Comparison of ENCODE assay signal across 9 cellular contexts in the genomic region with DNA sequence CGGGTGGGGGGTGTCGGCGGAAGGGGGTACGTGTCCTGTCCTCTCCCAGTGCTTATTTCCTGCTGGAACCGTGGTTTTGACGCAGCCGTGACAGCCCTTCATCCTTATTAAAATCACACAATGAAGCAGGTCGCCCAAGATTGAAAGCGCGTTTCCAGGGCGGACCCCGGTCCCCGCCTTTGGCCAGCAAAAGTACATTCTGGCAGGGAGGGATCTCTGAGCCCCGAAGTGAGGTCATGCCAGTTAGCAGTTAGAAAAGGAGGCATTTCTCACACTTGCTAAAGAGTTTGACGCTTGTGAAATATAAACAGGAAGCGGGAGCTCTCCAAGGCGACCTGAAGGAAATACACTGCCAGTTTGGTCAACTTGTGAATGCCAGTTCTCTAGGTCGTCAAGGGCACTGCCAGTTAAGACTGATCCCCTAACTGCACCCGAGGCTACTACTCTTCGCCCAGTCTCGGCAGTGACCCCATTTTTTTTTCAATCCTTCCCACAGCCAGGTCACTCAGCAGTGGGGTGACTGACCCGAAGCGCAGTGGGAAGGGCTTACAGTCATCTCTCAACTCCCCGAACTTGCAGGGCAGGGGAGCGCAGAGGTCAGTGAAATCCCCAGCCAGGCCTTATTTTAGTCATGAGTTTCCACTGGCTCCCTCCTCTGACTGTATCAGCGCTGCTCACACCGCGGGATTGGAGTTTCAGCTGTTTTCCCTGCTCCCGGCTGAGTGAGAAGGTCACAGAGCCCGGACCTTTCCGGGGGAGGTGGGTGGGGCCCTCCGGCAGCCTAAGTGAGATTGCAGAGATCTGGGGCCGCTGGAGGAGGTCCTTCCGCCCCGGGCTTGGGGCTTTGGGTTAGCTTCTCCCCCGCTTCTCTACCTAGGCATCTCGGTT. TPM values are rescaled to one million over a fixed set of nuclear protein-coding genes. Genes with fewer than 3 reads are reported as not detected.
A peak's percentile ranks its signal among the peaks of the same experiment; 100 is the strongest.
DNase-seq lines count a peak whose midpoint lies in the region; ATAC-seq and TF ChIP-seq lines count a peak whose summit lies in the region.
"Had no signal": no experiment of that assay in that cellular context is flagged by ENCODE, and none has a peak within 500 bp of the region (broad histone marks: within the 10 kb centered on the region; RNA-seq: fewer than 3 reads in every experiment).

No MANE protein-coding gene starts in this region.

- peak overlapping the region; percentile 84 for H3K4me2 ChIP-seq in OCI-LY7 (ENCODE audit: low read length)

- H3K9me3 Mint-ChIP-seq in activated T-helper 2 cell treated with anti-CD3 and anti-CD28 coated beads, Interferon-gamma antibody, Interleukin-2, Interleukin-4, amounts not matched to agents 10 μg/mL and 5 μg/mL and 100 μg/mL, durations not matched to agents 14 hours and 24 hours and 36 hours: peaks cover 13% of the 10 kb centered on the region
- H3K9me3 Mint-ChIP-seq in natural killer cell treated with Interleukin-12 subunit alpha and Interleukin-12 subunit beta and Interleukin-15 and Interleukin-18, amount 100 ng/mL, for 72 hours: no peaks in the 10 kb centered on the region

- no peaks in the 10 kb centered on the region for H4K20me1 ChIP-seq in OCI-LY7 (ENCODE audit: insufficient read depth, low read length)

- peak; percentile 30 for ATAC-seq in HG02943 (IDR thresholded peaks at IDR 0.05; ENCODE audit: low read depth, unreplicated experiment)
- peak; percentile 43 to 67 for ATAC-seq in natural killer cell treated with Interleukin-12 subunit alpha and Interleukin-12 subunit beta and Interleukin-15 and Interleukin-18, amount 100 ng/mL, for 72 hours

- peak overlapping the region; percentile 65 for H3K4me3 ChIP-seq in OCI-LY7 (ENCODE audit: low read depth, low read length, poor library complexity, severe bottlenecking)

- H3K27ac Mint-ChIP-seq in activated T-helper 2 cell treated with anti-CD3 and anti-CD28 coated beads, Interferon-gamma antibody, Interleukin-2, Interleukin-4, amounts not matched to agents 10 μg/mL and 5 μg/mL and 100 μg/mL, durations not matched to agents 14 hours and 24 hours and 36 hours: peak overlapping the region; percentile 100
- H3K27ac Mint-ChIP-seq in natural killer cell treated with Interleukin-12 subunit alpha and Interleukin-12 subunit beta and Interleukin-15 and Interleukin-18, amount 100 ng/mL, for 72 hours: peak overlapping the region; percentile 91 to 100

- H3K4me1 ChIP-seq in OCI-LY7 (ENCODE audit: insufficient read depth, low read length, poor library complexity, severe bottlenecking): peaks cover 26% of the 10 kb centered on the region

- H3K9me3 ChIP-seq in OCI-LY7 (ENCODE audit: low read length): no peaks in the 10 kb centered on the region

- peak; percentile 70 for DNase-seq in DMS 273 (lab: John Stamatoyannopoulos, UW; ENCODE audit: unreplicated experiment)
- no peak for DNase-seq in DMS 273 treated with DMSO at 0.1 percent for 48 hours (lab: John Stamatoyannopoulos, UW)
- no peak for DNase-seq in OCI-LY7 (ENCODE audit: low spot score)
- peak; percentile 66 for DNase-seq in activated T-helper 2 cell treated with anti-CD3 and anti-CD28 coated beads, Interferon-gamma antibody, Interleukin-2, Interleukin-4, amounts not matched to agents 10 μg/mL and 5 μg/mL and 100 μg/mL, durations not matched to agents 14 hours and 24 hours and 36 hours (ENCODE audit: low spot score)
- peak; percentile 80 for DNase-seq in fibroblast of peridontal ligament (ENCODE audit: extremely low read depth)
- peak; percentile 96 for DNase-seq in natural killer cell treated with Interleukin-12 subunit alpha and Interleukin-12 subunit beta and Interleukin-15 and Interleukin-18, amount 100 ng/mL, for 72 hours (ENCODE audit: low spot score)
- DNase-seq in substantia nigra (lab: John Stamatoyannopoulos, UW): peak in 26 of 49 donors; percentile 14 to 75 (median 44)

- no peak for TF ChIP-seq CTCF in OCI-LY7 (conservative IDR thresholded peaks at IDR 0.05; ENCODE audit: low read length)

- H3K27ac ChIP-seq in OCI-LY7 (ENCODE audit: low read depth, low read length, poor library complexity, severe bottlenecking): no peak overlapping the region
- peak overlapping the region; percentile 80 for H3K27ac ChIP-seq in substantia nigra (ENCODE audit: low read depth, low read length, poor library complexity, severe bottlenecking)
- H3K27ac ChIP-seq: 22Rv1 had no signal

- CTCF ChIA-PET in OCI-LY7 (lab: Charles Lee; ENCODE audit: unreplicated experiment): no interaction called here

- H2AFZ ChIP-seq in OCI-LY7 (ENCODE audit: low read length): peak overlapping the region; percentile 55; the same call in 1 of the 2 replicates

- peak overlapping the region; percentile 87 for H3K4me3 Mint-ChIP-seq in activated T-helper 2 cell treated with anti-CD3 and anti-CD28 coated beads, Interferon-gamma antibody, Interleukin-2, Interleukin-4, amounts not matched to agents 10 μg/mL and 5 μg/mL and 100 μg/mL, durations not matched to agents 14 hours and 24 hours and 36 hours (ENCODE audit: low read depth)
- H3K4me3 Mint-ChIP-seq in natural killer cell treated with Interleukin-12 subunit alpha and Interleukin-12 subunit beta and Interleukin-15 and Interleukin-18, amount 100 ng/mL, for 72 hours: peak overlapping the region; percentile 96

- BruUV-seq in OCI-LY7 (replicated peaks; lab: Mats Ljungman, UMichigan): no TSS peak

- H3K9me2 ChIP-seq in OCI-LY7 (ENCODE audit: insufficient read depth, low read length): no peaks in the 10 kb centered on the region

- intact Hi-C loops in OCI-LY7 (cut with micrococcal nuclease; ENCODE audit: unreplicated experiment): loop anchor here (5.0 kb wide), 1 partner anchor 265 kb away; no protein-coding TSS in a partner anchor
- intact Hi-C loops in activated T-helper 2 cell treated with anti-CD3 and anti-CD28 coated beads, Interferon-gamma antibody, Interleukin-2, Interleukin-4, amounts not matched to agents 10 μg/mL and 5 μg/mL and 100 μg/mL, durations not matched to agents 14 hours and 24 hours and 36 hours (cut with micrococcal nuclease): loop anchor here (1.0 to 5.0 kb wide), 10 partner anchors 42 to 172 kb away; partner anchors contain the start of gene ARL8B

- H3K4me1 Mint-ChIP-seq in activated T-helper 2 cell treated with anti-CD3 and anti-CD28 coated beads, Interferon-gamma antibody, Interleukin-2, Interleukin-4, amounts not matched to agents 10 μg/mL and 5 μg/mL and 100 μg/mL, durations not matched to agents 14 hours and 24 hours and 36 hours (ENCODE audit: low read depth): peaks cover 37% of the 10 kb centered on the region
- H3K4me1 Mint-ChIP-seq in natural killer cell treated with Interleukin-12 subunit alpha and Interleukin-12 subunit beta and Interleukin-15 and Interleukin-18, amount 100 ng/mL, for 72 hours (ENCODE audit: low read depth in 2 of 2): peaks cover 38 to 56% of the 10 kb centered on the region in 2 donors

- no peaks in the 10 kb centered on the region for H3K36me3 ChIP-seq in OCI-LY7 (ENCODE audit: insufficient read depth, low read length)

- POLR2A ChIA-PET in OCI-LY7 (lab: Charles Lee): interaction anchor here (0.6 kb wide), 1 partner anchor 1917 kb away, joined by 3 read pairs; no protein-coding TSS in a partner anchor

- H3K79me2 ChIP-seq in OCI-LY7 (ENCODE audit: insufficient read depth, low read depth, low read length): no peaks in the 10 kb centered on the region

- peaks cover 54% of the 10 kb centered on the region for H3K36me3 Mint-ChIP-seq in activated T-helper 2 cell treated with anti-CD3 and anti-CD28 coated beads, Interferon-gamma antibody, Interleukin-2, Interleukin-4, amounts not matched to agents 10 μg/mL and 5 μg/mL and 100 μg/mL, durations not matched to agents 14 hours and 24 hours and 36 hours (ENCODE audit: low read depth)
- peaks cover 34% of the 10 kb centered on the region for H3K36me3 Mint-ChIP-seq in natural killer cell treated with Interleukin-12 subunit alpha and Interleukin-12 subunit beta and Interleukin-15 and Interleukin-18, amount 100 ng/mL, for 72 hours

- H3K27me3 Mint-ChIP-seq in activated T-helper 2 cell treated with anti-CD3 and anti-CD28 coated beads, Interferon-gamma antibody, Interleukin-2, Interleukin-4, amounts not matched to agents 10 μg/mL and 5 μg/mL and 100 μg/mL, durations not matched to agents 14 hours and 24 hours and 36 hours (ENCODE audit: low read depth): no peaks in the 10 kb centered on the region
- no peaks in the 10 kb centered on the region for H3K27me3 Mint-ChIP-seq in natural killer cell treated with Interleukin-12 subunit alpha and Interleukin-12 subunit beta and Interleukin-15 and Interleukin-18, amount 100 ng/mL, for 72 hours

RNA-seq across cellular contexts. Expression of gene BHLHE40, which starts 2.0 kb away (rescaled TPM):
- 0.05 and 0.35 TPM in 2 replicates for total RNA-seq in OCI-LY7 (2014; rRNA removed; shearing (Covaris generic))
- total RNA-seq in OCI-LY7 (2022): 0.11 TPM in 1 of 2 replicates, not detected in the other
- 421 and 425 TPM in 2 replicates for total RNA-seq in activated T-helper 2 cell treated with anti-CD3 and anti-CD28 coated beads, Interferon-gamma antibody, Interleukin-2, Interleukin-4, amounts not matched to agents 10 μg/mL and 5 μg/mL and 100 μg/mL, durations not matched to agents 14 hours and 24 hours and 36 hours
- total RNA-seq in natural killer cell treated with Interleukin-12 subunit alpha and Interleukin-12 subunit beta and Interleukin-15 and Interleukin-18, amount 100 ng/mL, for 72 hours: 100 to 1,000 TPM; 579 to 941 TPM

Comparison
In these comparisons a context has a peak if more than half of its experiments do, and no peak if none do; other contexts are left out.
1. DNase-seq: peak in DMS 273 (single experiment), activated T-helper 2 cell treated with anti-CD3 and anti-CD28 coated beads, Interferon-gamma antibody, Interleukin-2, Interleukin-4, amounts not matched to agents 10 μg/mL and 5 μg/mL and 100 μg/mL, durations not matched to agents 14 hours and 24 hours and 36 hours (single experiment), fibroblast of peridontal ligament (single experiment), natural killer cell treated with Interleukin-12 subunit alpha and Interleukin-12 subunit beta and Interleukin-15 and Interleukin-18, amount 100 ng/mL, for 72 hours (single experiment) and substantia nigra (26 of 49); none in DMS 273 treated with DMSO at 0.1 percent for 48 hours (single experiment) and OCI-LY7 (single experiment).
2. RNA of gene BHLHE40, which starts 2.0 kb away (total RNA-seq): 579 to 941 TPM in natural killer cell treated with Interleukin-12 subunit alpha and Interleukin-12 subunit beta and Interleukin-15 and Interleukin-18, amount 100 ng/mL, for 72 hours and 421 to 425 TPM in activated T-helper 2 cell treated with anti-CD3 and anti-CD28 coated beads, Interferon-gamma antibody, Interleukin-2, Interleukin-4, amounts not matched to agents 10 μg/mL and 5 μg/mL and 100 μg/mL, durations not matched to agents 14 hours and 24 hours and 36 hours; 0.05 to 0.35 TPM in OCI-LY7; every median in the first group is over 100 times any median in the second.